In the genomic region with DNA sequence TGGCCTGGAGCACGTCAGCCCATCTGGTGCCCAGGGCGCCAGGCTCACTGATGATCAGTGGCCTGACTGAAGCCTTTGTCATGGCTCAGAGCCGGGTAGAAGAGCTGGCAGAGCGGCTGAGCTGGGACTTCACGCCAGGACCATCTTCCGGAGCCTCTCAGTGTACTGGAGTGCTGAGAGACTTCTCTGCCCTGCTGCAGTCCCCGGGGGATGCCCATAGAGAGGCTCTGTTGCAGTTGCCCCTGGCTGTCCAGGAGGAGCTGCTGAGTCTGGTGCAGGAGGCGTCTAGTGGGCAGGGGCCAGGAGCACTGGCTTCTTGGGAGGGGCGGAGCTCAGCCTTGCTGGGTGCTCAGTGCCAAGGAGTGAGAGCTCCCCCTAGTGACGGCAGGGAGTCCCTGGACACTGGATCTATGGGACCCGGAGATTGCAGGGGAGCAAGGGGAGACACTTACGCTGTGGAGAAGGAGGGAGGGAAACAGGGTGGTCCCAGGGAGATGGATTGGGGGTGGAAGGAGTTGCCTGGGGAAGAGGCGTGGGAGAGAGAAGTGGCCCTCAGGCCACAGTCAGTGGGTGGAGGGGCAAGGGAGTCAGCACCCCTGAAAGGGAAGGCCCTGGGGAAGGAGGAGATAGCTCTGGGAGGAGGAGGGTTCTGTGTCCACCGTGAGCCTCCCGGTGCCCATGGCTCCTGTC, we compare ENCODE assay signal across 8 cellular contexts. TPM values are rescaled to one million over a fixed set of nuclear protein-coding genes. Genes with fewer than 3 reads are reported as not detected.
DNase-seq lines count a peak whose midpoint lies in the region; ATAC-seq and TF ChIP-seq lines count a peak whose summit lies in the region.

No MANE protein-coding gene starts in this region.

- peaks cover 4 to 26% (median 21%) of the 10 kb centered on the region in 3 donors for H3K36me3 Mint-ChIP-seq in immature natural killer cell

- no peaks in the 10 kb centered on the region for H3K36me3 ChIP-seq in breast epithelium

- H3K27me3 ChIP-seq in breast epithelium, result no peaks in the 10 kb centered on the region

- ATAC-seq in GM18861 (IDR thresholded peaks at IDR 0.05; ENCODE audit: unreplicated experiment), result peak; percentile 47
- ATAC-seq in HG03103 (IDR thresholded peaks at IDR 0.05; ENCODE audit: low read depth, unreplicated experiment), result peak; percentile 46

- TF ChIP-seq POLR2A in breast epithelium (IDR thresholded peaks at IDR 0.05), result no peak

- H3K9me3 ChIP-seq in breast epithelium, result no peaks in the 10 kb centered on the region

- H3K27ac Mint-ChIP-seq in immature natural killer cell, result peak overlapping the region; percentile 82 to 97 (median 87)

- TF ChIP-seq CTCF in VCaP (conservative IDR thresholded peaks at IDR 0.05) (peak; percentile 96), breast epithelium (IDR thresholded peaks at IDR 0.05) (peak; percentile 88 to 97 (median 92))

- DNase-seq in AG08395 (ENCODE audit: low spot score) (peak; percentile 90), NCI-H2171 treated with DMSO at 0.1 percent for 48 hours (lab: John Stamatoyannopoulos, UW) (peak; percentile 94), breast epithelium (ENCODE audit: low spot score in 2 of 2) (peak; percentile 78 to 86), immature natural killer cell (peak; percentile 83 to 89 (median 86))
- peak; percentile 71 to 88 for DNase-seq in stimulated activated CD4-positive, alpha-beta T cell treated with anti-CD3 and anti-CD28 coated beads, Interleukin-12 subunit alpha, Interleukin-12 subunit beta, amount 100 ng/mL, for 24 hours (ENCODE audit: low read depth in 2 of 2)

- intact Hi-C loops in breast epithelium (cut with DNase I; ENCODE audit: low total_unique reads), result loop anchor here (2.0 kb wide), 1 partner anchor 63 kb away; a partner anchor contains a TSS

- H3K4me1 Mint-ChIP-seq in immature natural killer cell, result peaks cover 24 to 29% of the 10 kb centered on the region in 2 donors

- peak overlapping the region; percentile 65 to 94 (median 91) for H3K4me3 ChIP-seq in breast epithelium

- H3K27ac ChIP-seq in VCaP (peak overlapping the region; percentile 88), breast epithelium (peak overlapping the region; percentile 96 to 100)

- H3K4me3 Mint-ChIP-seq in immature natural killer cell, result peak overlapping the region; percentile 77 to 89 (median 87)

- H3K4me1 ChIP-seq in breast epithelium, result peaks cover 6 to 14% of the 10 kb centered on the region in 2 donors

- H3K9me3 Mint-ChIP-seq in immature natural killer cell, result no peaks in the 10 kb centered on the region

- peaks cover 3 to 12% (median 8%) of the 10 kb centered on the region in 3 donors for H3K27me3 Mint-ChIP-seq in immature natural killer cell (ENCODE audit: low read depth in 3 of 3)

RNA-seq across cellular contexts. Expression of a gene that starts 2.0 kb away (rescaled TPM):
- total RNA-seq in breast epithelium, result 10 to 100 TPM; 48.5 to 68.1 (median 63.9) TPM
- polyA plus RNA-seq in immature natural killer cell, result 10 to 100 TPM; 12.5 to 28.0 (median 25.6) TPM

RNA-seq across cellular contexts. Expression of a gene that starts 2.2 kb away (rescaled TPM):
- total RNA-seq in breast epithelium, result 1 to 10 TPM; 1.6 to 3.8 (median 2.3) TPM
- not detected for polyA plus RNA-seq in immature natural killer cell

RNA-seq across cellular contexts. Expression of a gene that starts 10.9 kb away (rescaled TPM):
- total RNA-seq in breast epithelium, result 10 to 100 TPM; 42.1 to 63.4 (median 53.4) TPM
- polyA plus RNA-seq in immature natural killer cell, result 10 to 100 TPM; 62.2 to 91.2 (median 82.6) TPM

RNA-seq across cellular contexts. Expression of a gene that starts 32.9 kb away (rescaled TPM):
- 1 to 10 TPM; 6.4 to 8.2 (median 7.7) TPM for total RNA-seq in breast epithelium
- under 1 TPM in 2 of 3 donors, not detected in 1; 0.18 TPM for polyA plus RNA-seq in immature natural killer cell

Comparison
In these comparisons a context has a peak if more than half of its experiments do, and no peak if none do; other contexts are left out.
1. Peak in every context shown above with its lines: DNase-seq, ATAC-seq, H3K4me3 ChIP-seq and H3K27ac ChIP-seq.